Comparison of ENCODE assay signal across 8 cellular contexts in the genomic region with DNA sequence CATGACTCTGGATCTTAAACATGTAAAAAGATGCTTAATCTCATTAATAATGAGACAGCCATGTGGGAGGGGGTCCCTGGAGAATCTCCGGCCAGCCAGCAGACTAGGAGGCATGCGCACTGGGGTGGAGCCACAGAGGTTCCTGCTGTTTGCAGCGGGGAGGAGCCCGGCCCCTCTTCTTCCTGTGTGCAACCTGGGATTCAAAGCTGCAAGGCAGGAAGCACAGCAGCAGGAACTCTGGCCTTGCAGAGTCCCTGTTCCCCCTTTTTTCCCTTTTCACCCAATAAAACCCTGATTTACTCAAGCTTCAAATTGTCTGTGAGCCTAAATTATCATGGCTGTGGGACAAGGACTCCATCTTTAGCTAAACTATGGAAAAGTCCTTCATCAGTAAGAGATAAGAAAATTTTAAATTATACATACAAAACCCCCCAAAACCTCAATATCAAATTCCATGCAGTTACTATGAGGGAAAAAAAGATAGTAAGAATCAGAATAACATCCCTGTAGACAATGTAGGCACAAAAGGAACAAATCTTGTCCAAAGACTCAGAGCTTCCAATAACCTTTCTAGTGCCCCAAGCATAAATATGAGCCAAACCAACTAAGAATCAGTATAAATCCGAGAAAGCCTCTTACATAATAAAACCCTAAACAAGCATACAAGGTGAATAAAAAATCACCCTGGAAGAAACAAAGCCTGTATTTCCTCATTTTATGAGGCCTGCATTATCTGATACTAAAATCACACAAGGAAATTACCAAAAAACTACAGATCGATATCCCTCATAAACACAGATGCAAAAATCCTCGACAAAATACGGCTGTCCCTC. TPM values are rescaled to one million over a fixed set of nuclear protein-coding genes. Genes with fewer than 3 reads are reported as not detected.
DNase-seq lines count a peak whose midpoint lies in the region; ATAC-seq, FAIRE-seq and TF ChIP-seq lines count a peak whose summit lies in the region.

No MANE protein-coding gene starts in this region.

- DNase-seq in GF-D8 (lab: John Stamatoyannopoulos, UW) (peak; percentile 69), HFFc6 (peak; percentile 20), NCI-H69 (lab: John Stamatoyannopoulos, UW) (peak; percentile 83), bronchial epithelial cell (ENCODE audit: low read depth) (peak; percentile 54), left kidney (ENCODE audit: low read depth, low spot score) (peak; percentile 86), NCI-H345 (lab: John Stamatoyannopoulos, UW) (no peak), DMS53 treated with DMSO at 0.1 percent for 48 hours (lab: John Stamatoyannopoulos, UW; ENCODE audit: unreplicated experiment) (no peak)

- H3K9me3 Mint-ChIP-seq in HFFc6: no peaks in the 10 kb centered on the region
- no peaks in the 10 kb centered on the region for H3K9me3 Mint-ChIP-seq in stimulated activated memory B cell treated with anti-CD40 and anti-IgM and Interleukin-4, amounts not matched to agents 10 μg/mL and 1 μg/mL and 100 μg/mL, for 72 hours

- no peaks in the 10 kb centered on the region for H3K36me3 ChIP-seq in bronchial epithelial cell (ENCODE audit: control insufficient read depth, insufficient read depth, low read length)

- peaks cover 34% of the 10 kb centered on the region for H3K4me1 Mint-ChIP-seq in HFFc6 (ENCODE audit: low read depth)
- H3K4me1 Mint-ChIP-seq in stimulated activated memory B cell treated with anti-CD40 and anti-IgM and Interleukin-4, amounts not matched to agents 10 μg/mL and 1 μg/mL and 100 μg/mL, for 72 hours: peaks cover 30% of the 10 kb centered on the region

- no peaks in the 10 kb centered on the region for H3K27me3 ChIP-seq in bronchial epithelial cell (ENCODE audit: control insufficient read depth, insufficient read depth, low read length)

- no peak overlapping the region for H3K4me3 ChIP-seq in bronchial epithelial cell (ENCODE audit: low read depth, low read length)

- no peaks in the 10 kb centered on the region for H3K36me3 Mint-ChIP-seq in HFFc6 (ENCODE audit: low read depth)
- peaks cover 5% of the 10 kb centered on the region for H3K36me3 Mint-ChIP-seq in stimulated activated memory B cell treated with anti-CD40 and anti-IgM and Interleukin-4, amounts not matched to agents 10 μg/mL and 1 μg/mL and 100 μg/mL, for 72 hours

- H3K27ac Mint-ChIP-seq in HFFc6: peak overlapping the region; percentile 71
- peak overlapping the region; percentile 53 for H3K27ac Mint-ChIP-seq in stimulated activated memory B cell treated with anti-CD40 and anti-IgM and Interleukin-4, amounts not matched to agents 10 μg/mL and 1 μg/mL and 100 μg/mL, for 72 hours

- peak overlapping the region; percentile 80 for H3K4me3 Mint-ChIP-seq in HFFc6
- no peak overlapping the region for H3K4me3 Mint-ChIP-seq in stimulated activated memory B cell treated with anti-CD40 and anti-IgM and Interleukin-4, amounts not matched to agents 10 μg/mL and 1 μg/mL and 100 μg/mL, for 72 hours

- no peak for ATAC-seq in stimulated activated memory B cell treated with anti-CD40 and anti-IgM and Interleukin-4, amounts not matched to agents 10 μg/mL and 1 μg/mL and 100 μg/mL, for 72 hours

- no peak for FAIRE-seq in bronchial epithelial cell (lab: Jason Lieb, UNC)

- TF ChIP-seq CTCF in HFFc6 (IDR thresholded peaks at IDR 0.05) (no peak), bronchial epithelial cell (IDR thresholded peaks at IDR 0.05; ENCODE audit: insufficient read depth, low read length, severe bottlenecking) (no peak)

- H3K27me3 Mint-ChIP-seq in HFFc6 (ENCODE audit: insufficient read depth): no peaks in the 10 kb centered on the region
- no peaks in the 10 kb centered on the region for H3K27me3 Mint-ChIP-seq in stimulated activated memory B cell treated with anti-CD40 and anti-IgM and Interleukin-4, amounts not matched to agents 10 μg/mL and 1 μg/mL and 100 μg/mL, for 72 hours

RNA-seq across cellular contexts. Expression of a gene that starts 12.1 kb away (rescaled TPM):
- total RNA-seq in HFFc6 (2021; fragmentation: NEBNext Ultra II Directional; extraction: Animal tissue kit (Norgen Biotek cat#: 25700)): 10 to 100 TPM; 33.0 to 43.1 (median 37.6) TPM
- 46.6 and 58.6 TPM in 2 replicates for total RNA-seq in bronchial epithelial cell

RNA-seq across cellular contexts. Expression of a gene that starts 43.3 kb away (rescaled TPM):
- total RNA-seq in HFFc6 (2021; fragmentation: NEBNext Ultra II Directional; extraction: Animal tissue kit (Norgen Biotek cat#: 25700)): 10 to 100 TPM in 4 of 6 experiments, 1 to 10 TPM in 2; 8.2 to 11.7 (median 10.6) TPM
- 28.2 and 33.2 TPM in 2 replicates for total RNA-seq in bronchial epithelial cell

Comparison
In these comparisons a context has a peak if more than half of its experiments do, and no peak if none do; other contexts are left out.
1. DNase-seq: peak in GF-D8 (single experiment), HFFc6 (single experiment), NCI-H69 (single experiment), bronchial epithelial cell (single experiment) and left kidney (single experiment); none in NCI-H345 (single experiment) and DMS53 treated with DMSO at 0.1 percent for 48 hours (single experiment).